ENCODE assay signal across 16 cellular contexts in the genomic region with DNA sequence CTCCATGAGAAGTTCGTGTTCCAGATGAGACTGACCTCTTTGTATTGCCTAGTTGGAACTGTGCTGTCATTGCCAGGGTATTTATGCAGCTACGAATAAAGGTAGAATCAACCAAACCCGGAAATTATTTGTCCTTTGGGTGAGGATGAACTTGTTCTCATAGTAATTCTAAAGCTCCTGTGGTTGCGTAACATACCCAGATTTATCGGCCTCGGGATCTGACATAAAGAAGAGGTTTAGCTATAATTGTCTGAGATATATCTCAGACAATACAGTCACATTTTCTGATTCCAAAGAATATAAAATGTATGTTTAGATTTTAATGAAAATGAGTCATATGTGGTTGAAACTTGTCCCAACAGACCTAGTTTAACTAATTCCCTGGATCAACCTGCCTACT.
A peak's percentile ranks its signal among the peaks of the same experiment; 100 is the strongest.
DNase-seq lines count a peak whose midpoint lies in the region; ATAC-seq, FAIRE-seq and TF ChIP-seq lines count a peak whose summit lies in the region.
"Had no signal": no experiment of that assay in that cellular context is flagged by ENCODE, and none has a peak within 500 bp of the region (broad histone marks: within the 10 kb centered on the region; RNA-seq: fewer than 3 reads in every experiment).

No MANE protein-coding gene starts in this region.

- no peak overlapping the region for H3K14ac ChIP-seq in H1 (ENCODE audit: insufficient read length)

- H3K79me1 ChIP-seq in H1 (ENCODE audit: low read depth, low read length): no peaks in the 10 kb centered on the region

- H2BK5ac ChIP-seq in H1 (ENCODE audit: low read depth, low read length): no peak overlapping the region

- no peaks in the 10 kb centered on the region for H3K9me2 ChIP-seq in Karpas-422 (replicated peaks; ENCODE audit: insufficient read depth, low read length)

- FAIRE-seq in GM12891 (lab: Jason Lieb, UNC) (peak; percentile 5), H1 (lab: Jason Lieb, UNC) (no peak)
- FAIRE-seq: GM12878 had no signal

- no peak overlapping the region for H3K4me3 Mint-ChIP-seq in glutamatergic neuron (ENCODE audit: unreplicated experiment)
- H3K4me3 Mint-ChIP-seq: B cell; CD4-positive, alpha-beta T cell; GM23338; H9 had no signal

- H3K9ac ChIP-seq in Karpas-422 (ENCODE audit: low read length) (no peak overlapping the region), OCI-LY3 (ENCODE audit: low read length) (no peak overlapping the region), H1 (replicated peaks in 1 of 4; ENCODE audit: extremely low read depth in 1 of 4, low read depth in 3 of 4, low read length in 3 of 4) (no peak overlapping the region)

- H3K56ac ChIP-seq in H1 (replicated peaks; ENCODE audit: insufficient read length, low read depth, low read length): no peak overlapping the region

- CTCF ChIA-PET in H1 (lab: Charles Lee; ENCODE audit: partially characterized antibody): interaction anchor here (0.5 to 0.8 kb wide), 2 partner anchors 23 to 911 kb away, joined by 3 to 4 read pairs; no protein-coding TSS in a partner anchor

- peaks cover 31% of the 10 kb centered on the region for H3K9me3 ChIP-seq in Karpas-422 (ENCODE audit: low read length)
- no peaks in the 10 kb centered on the region for H3K9me3 ChIP-seq in OCI-LY3 (ENCODE audit: insufficient read depth, low read length)
- peaks cover 0 to 2% of the 10 kb centered on the region in 2 experiments; a peak in 1 of 4 replicates for H3K9me3 ChIP-seq in H1 (ENCODE audit: insufficient read depth in 2 of 2, low read depth in 1 of 2, low read length in 1 of 2)

- H3K27ac ChIP-seq in Karpas-422 (ENCODE audit: low read length) (no peak overlapping the region), OCI-LY3 (ENCODE audit: low read length) (no peak overlapping the region), H1 (ENCODE audit: low read depth, low read length) (no peak overlapping the region)

- no peaks in the 10 kb centered on the region for H3K9me3 Mint-ChIP-seq in glutamatergic neuron (ENCODE audit: unreplicated experiment)
- H3K9me3 Mint-ChIP-seq: GM23338, H9 had no signal

- H3K23ac ChIP-seq in H1 (ENCODE audit: insufficient read length): no peak overlapping the region

- no peak for TF ChIP-seq RAD21 in H1 (IDR thresholded peaks at IDR 0.05 in 1 of 2, conservative IDR thresholded peaks at IDR 0.05 in 1 of 2; ENCODE audit: low read depth in 2 of 2, low read length in 2 of 2)

- no peak overlapping the region for H3K18ac ChIP-seq in H1 (ENCODE audit: extremely low read depth, low read length)

- no peak for TF ChIP-seq EP300 in H1 (IDR thresholded peaks at IDR 0.05; ENCODE audit: borderline replicate concordance in 1 of 2, low read depth in 2 of 2, low read length in 2 of 2)

- TF ChIP-seq CTCF in OCI-LY3 (IDR thresholded peaks at IDR 0.05; ENCODE audit: low read depth, low read length): no peak
- no peak for TF ChIP-seq CTCF in H1 (IDR thresholded peaks at IDR 0.05; ENCODE audit: control extremely low read depth in 1 of 3, insufficient read depth in 1 of 3, low read depth in 1 of 3, low read length in 3 of 3)
- TF ChIP-seq CTCF in glutamatergic neuron (IDR thresholded peaks at IDR 0.05; ENCODE audit: partially characterized antibody, unreplicated experiment): no peak

- H3K27me3 ChIP-seq in Karpas-422 (ENCODE audit: low read length) (no peaks in the 10 kb centered on the region), OCI-LY3 (ENCODE audit: low read depth, low read length) (no peaks in the 10 kb centered on the region), H1 (replicated peaks in 1 of 4; ENCODE audit: control insufficient read depth in 3 of 4, extremely low read depth in 1 of 4, insufficient read depth in 3 of 4, low read length in 3 of 4) (no peaks in the 10 kb centered on the region)

- H3K36me3 ChIP-seq in Karpas-422 (ENCODE audit: insufficient read depth, low read length) (no peaks in the 10 kb centered on the region), OCI-LY3 (replicated peaks; ENCODE audit: low read depth, low read length) (no peaks in the 10 kb centered on the region), H1 (ENCODE audit: control insufficient read depth in 2 of 4, insufficient read depth in 4 of 4, low read length in 3 of 4) (no peaks in the 10 kb centered on the region)

- H2BK12ac ChIP-seq in H1 (ENCODE audit: low read depth, low read length): no peak overlapping the region

- 92% methylated on average over 6 of the region's 6 CpGs; no CpG with 5 or more reads in 1 of the 2 experiments for WGBS in H1 (ENCODE audit: extremely low coverage in 1 of 2, insufficient coverage in 1 of 2, insufficient read length in 1 of 2, insufficient replicate concordance in 2 of 2, low coverage in 1 of 2, low lambda C conversion rate in 2 of 2, missing lambda C conversion rate in 1 of 2), 2 experiments

- no peak overlapping the region for H2AFZ ChIP-seq in Karpas-422 (ENCODE audit: low read length)
- H2AFZ ChIP-seq in OCI-LY3 (ENCODE audit: low read depth, low read length): peak overlapping the region; percentile 92
- no peak overlapping the region for H2AFZ ChIP-seq in H1 (ENCODE audit: low read length)
- H2AFZ ChIP-seq: GM23338 had no signal

- H4K8ac ChIP-seq in H1 (ENCODE audit: extremely low read depth, insufficient read depth, low read length): no peak overlapping the region

- no peak for TF ChIP-seq POLR2A in GM12891 (IDR thresholded peaks at IDR 0.05; ENCODE audit: low read depth, low read length)
- no peak for TF ChIP-seq POLR2A in H1 (IDR thresholded peaks at IDR 0.05; ENCODE audit: control extremely low read depth in 1 of 2, low read depth in 2 of 2, low read length in 2 of 2)

- DNase-seq in GM12891 (ENCODE audit: insufficient read length, low spot score) (no peak), Karpas-422 (no peak), H1 (ENCODE audit: low read depth in 1 of 2, low spot score in 2 of 2) (no peak), NK-92 (lab: John Stamatoyannopoulos, UW; ENCODE audit: unreplicated experiment) (no peak), glutamatergic neuron (no peak)
- DNase-seq: 8988T; ACHN; C1 segment of cervical spinal cord; CD4-positive, alpha-beta T cell; DMS79; H9 had no signal

- H3K36me3 Mint-ChIP-seq in glutamatergic neuron (ENCODE audit: unreplicated experiment): no peaks in the 10 kb centered on the region

- H3K4ac ChIP-seq in H1 (replicated peaks; ENCODE audit: insufficient read length, low read depth, low read length): no peak overlapping the region

- H3K4me3 ChIP-seq in Karpas-422 (ENCODE audit: low read length) (0 out of 2 replicates have a peak overlapping the region, but pooled peaks have one; percentile 3), OCI-LY3 (ENCODE audit: low read length) (peak overlapping the region; percentile 10; the same call in 1 of the 2 replicates), H1 (ENCODE audit: extremely low read depth in 1 of 4, insufficient read depth in 2 of 4, low read depth in 3 of 4, low read length in 4 of 4) (no peak overlapping the region)
- H3K4me3 ChIP-seq: GM12878, GM23338 had no signal

- no peaks in the 10 kb centered on the region for H3K4me1 Mint-ChIP-seq in glutamatergic neuron (ENCODE audit: low read depth, unreplicated experiment)
- H3K4me1 Mint-ChIP-seq: B cell, GM23338 had no signal

- H3K4me1 ChIP-seq in Karpas-422 (ENCODE audit: low read length) (no peaks in the 10 kb centered on the region), OCI-LY3 (ENCODE audit: low read length) (peaks cover 4% of the 10 kb centered on the region), H1 (replicated peaks in 1 of 4; ENCODE audit: control insufficient read depth in 3 of 4, insufficient read depth in 4 of 4, low read length in 3 of 4) (no peaks in the 10 kb centered on the region)

- no peak for ATAC-seq in GM18511 (IDR thresholded peaks at IDR 0.05; ENCODE audit: unreplicated experiment)
- ATAC-seq: GM12878, GM23338 had no signal

- no peaks in the 10 kb centered on the region for H3K23me2 ChIP-seq in H1 (ENCODE audit: low read depth, low read length)

- H3K27ac Mint-ChIP-seq in glutamatergic neuron (ENCODE audit: unreplicated experiment): no peak overlapping the region
- H3K27ac Mint-ChIP-seq: B cell; CD4-positive, alpha-beta T cell; GM23338; H9 had no signal

- H2BK120ac ChIP-seq in H1 (replicated peaks; ENCODE audit: low read depth, low read length): no peak overlapping the region

- peak overlapping the region; percentile 5 for H3K4me2 ChIP-seq in Karpas-422 (ENCODE audit: low read depth, low read length, poor library complexity, severe bottlenecking)
- H3K4me2 ChIP-seq in OCI-LY3 (ENCODE audit: low read length): peak overlapping the region; percentile 22
- H3K4me2 ChIP-seq in H1 (ENCODE audit: insufficient read depth in 1 of 2, low read depth in 2 of 2, low read length in 2 of 2): no peak overlapping the region
- H3K4me2 ChIP-seq: GM23338 had no signal

- H2AK5ac ChIP-seq in H1 (ENCODE audit: low read depth, low read length): no peak overlapping the region

- no peaks in the 10 kb centered on the region for H3K27me3 Mint-ChIP-seq in glutamatergic neuron (ENCODE audit: unreplicated experiment)
- H3K27me3 Mint-ChIP-seq: B cell; CD4-positive, alpha-beta T cell had no signal

- H4K91ac ChIP-seq in H1 (replicated peaks; ENCODE audit: insufficient read length, low read length): no peak overlapping the region

- H2BK15ac ChIP-seq in H1 (ENCODE audit: low read length): no peak overlapping the region

- no peak overlapping the region for H4K5ac ChIP-seq in H1 (ENCODE audit: insufficient read length, low read depth, low read length)

- H3K79me2 ChIP-seq in Karpas-422 (ENCODE audit: low read length) (no peaks in the 10 kb centered on the region), OCI-LY3 (ENCODE audit: low read length) (no peaks in the 10 kb centered on the region), H1 (ENCODE audit: control insufficient read depth in 1 of 2, insufficient read depth in 2 of 2, low read length in 2 of 2) (no peaks in the 10 kb centered on the region)

- H4K20me1 ChIP-seq in Karpas-422 (ENCODE audit: insufficient read depth, low read depth, low read length) (no peaks in the 10 kb centered on the region), OCI-LY3 (ENCODE audit: insufficient read depth, low read length) (no peaks in the 10 kb centered on the region), H1 (replicated peaks in 1 of 2; ENCODE audit: control insufficient read depth in 1 of 2, insufficient read depth in 2 of 2, low read length in 2 of 2) (no peaks in the 10 kb centered on the region)

- H2BK20ac ChIP-seq in H1 (ENCODE audit: low read length): no peak overlapping the region

- POLR2A ChIA-PET in H1 (lab: Charles Lee; ENCODE audit: partially characterized antibody): no interaction called here

TF ChIP-seq in GM12891, 5 proteins besides CTCF, POLR2A, EP300 and RAD21:
- TF ChIP-seq SPI1 (IDR thresholded peaks at IDR 0.05; ENCODE audit: low read depth, low read length): no peak

TF ChIP-seq in H1, 55 proteins besides CTCF, POLR2A, EP300 and RAD21:
- peak; percentile 50; the same call in 1 of the 2 replicates for TF ChIP-seq CEBPB (IDR thresholded peaks at IDR 0.05; ENCODE audit: low read depth, low read length)
- no peak for TF ChIP-seq EGR1 (IDR thresholded peaks at IDR 0.05; ENCODE audit: borderline replicate concordance, low read depth, low read length)

Comparison
In these comparisons a context has a peak if more than half of its experiments do, and no peak if none do; other contexts are left out.
1. H3K4me2 ChIP-seq: peak in Karpas-422 (single experiment) and OCI-LY3 (single experiment); none in H1 (0 of 2).
2. H3K4me3 ChIP-seq: peak in Karpas-422 (single experiment) and OCI-LY3 (single experiment); none in H1 (0 of 4).